ENCODE assay signal across 8 cellular contexts in genomic region chr1:108816049-108816882, GRCh38. TPM values are rescaled to one million over a fixed set of nuclear protein-coding genes. Genes with fewer than 3 reads are reported as not detected.
DNase-seq lines count a peak whose midpoint lies in the region; ATAC-seq and TF ChIP-seq lines count a peak whose summit lies in the region.

No MANE protein-coding gene starts in this region.

- H3K4me3 Mint-ChIP-seq in chondrocyte (ENCODE audit: unreplicated experiment) = peak overlapping the region; percentile 66

- H3K79me2 ChIP-seq in smooth muscle cell (ENCODE audit: low read depth) = no peaks in the 10 kb centered on the region

- H3K36me3 ChIP-seq in kidney epithelial cell (ENCODE audit: control insufficient read depth, insufficient read depth, low read length) (no peaks in the 10 kb centered on the region), smooth muscle cell (ENCODE audit: low read depth) (no peaks in the 10 kb centered on the region)

- peak overlapping the region; percentile 100 for H3K27ac Mint-ChIP-seq in chondrocyte (ENCODE audit: unreplicated experiment)

- peak overlapping the region; percentile 82 for H2AFZ ChIP-seq in smooth muscle cell (ENCODE audit: low read depth)

- peak overlapping the region; percentile 95 for H3K9ac ChIP-seq in smooth muscle cell (ENCODE audit: low read depth)

- TF ChIP-seq CTCF in chondrocyte (IDR thresholded peaks at IDR 0.05) (no peak), kidney epithelial cell (IDR thresholded peaks at IDR 0.05; ENCODE audit: insufficient read depth, low read length, poor library complexity, severe bottlenecking) (no peak), smooth muscle cell (IDR thresholded peaks at IDR 0.05; ENCODE audit: borderline replicate concordance, insufficient read depth, poor library complexity, severe bottlenecking) (no peak)

- peak; percentile 50 for DNase-seq in DMS79 (lab: John Stamatoyannopoulos, UW)
- DNase-seq in NCI-H2196 (lab: John Stamatoyannopoulos, UW; ENCODE audit: unreplicated experiment) = peak; percentile 75
- DNase-seq in chondrocyte (ENCODE audit: low spot score) = no peak
- peak; percentile 86 for DNase-seq in kidney epithelial cell (ENCODE audit: low read depth)
- DNase-seq in smooth muscle cell (lab: John Stamatoyannopoulos, UW; ENCODE audit: unreplicated experiment) = peak; percentile 21
- no peak for DNase-seq in activated naive CD4-positive, alpha-beta T cell treated with anti-CD3 and anti-CD28 coated beads, Interleukin-2, amount 50 U/mL, for 16 hours

- no peaks in the 10 kb centered on the region for H3K27me3 Mint-ChIP-seq in chondrocyte (ENCODE audit: low read depth)

- H3F3A ChIP-seq in smooth muscle cell (ENCODE audit: low read depth) = no peaks in the 10 kb centered on the region

- peaks cover 19% of the 10 kb centered on the region for H3K4me1 ChIP-seq in smooth muscle cell (ENCODE audit: low read depth)

- no peak overlapping the region for H3K4me3 ChIP-seq in kidney epithelial cell (ENCODE audit: low read depth, low read length)
- H3K4me3 ChIP-seq in smooth muscle cell = peak overlapping the region; percentile 25

- no peaks in the 10 kb centered on the region for H3K9me3 ChIP-seq in smooth muscle cell (replicated peaks; ENCODE audit: low read depth)

- H3K4me1 Mint-ChIP-seq in chondrocyte (ENCODE audit: low read depth) = peaks cover 55% of the 10 kb centered on the region

- H4K20me1 ChIP-seq in smooth muscle cell (ENCODE audit: low read depth) = no peaks in the 10 kb centered on the region

- 28% methylated on average over 12 of the region's 12 CpGs for WGBS in smooth muscle cell (ENCODE audit: low lambda C conversion rate)

- peak overlapping the region; percentile 99 for H3K27ac ChIP-seq in smooth muscle cell (ENCODE audit: low read depth)

- H3K27me3 ChIP-seq in kidney epithelial cell (ENCODE audit: control insufficient read depth, insufficient read depth, low read length) (no peaks in the 10 kb centered on the region), smooth muscle cell (ENCODE audit: low read depth) (no peaks in the 10 kb centered on the region)

- no peak for ATAC-seq in HG03565 (IDR thresholded peaks at IDR 0.05; ENCODE audit: unreplicated experiment)
- no peak for ATAC-seq in GM18907 (IDR thresholded peaks at IDR 0.05; ENCODE audit: unreplicated experiment)

- H3K9me3 Mint-ChIP-seq in chondrocyte (ENCODE audit: low read depth) = no peaks in the 10 kb centered on the region

- peak overlapping the region; percentile 77 for H3K4me2 ChIP-seq in smooth muscle cell

- H3K36me3 Mint-ChIP-seq in chondrocyte (ENCODE audit: low read depth) = peaks cover 2% of the 10 kb centered on the region

RNA-seq across cellular contexts. Expression of gene AKNAD1, which starts 40.6 kb away (rescaled TPM):
- 0.45 TPM in 1 of 3 replicates, not detected in the others for total RNA-seq in chondrocyte
- total RNA-seq in kidney epithelial cell = 1.8 TPM in 1 of 2 replicates, not detected in the other
- not detected in 2 replicates for total RNA-seq in smooth muscle cell
- 0.40 and 0.59 TPM in 2 replicates for polyA plus RNA-seq in smooth muscle cell

Comparison
In these comparisons a context has a peak if more than half of its experiments do, and no peak if none do; other contexts are left out.
1. DNase-seq: peak in DMS79 (single experiment), NCI-H2196 (single experiment), kidney epithelial cell (single experiment) and smooth muscle cell (single experiment); none in chondrocyte (single experiment) and activated naive CD4-positive, alpha-beta T cell treated with anti-CD3 and anti-CD28 coated beads, Interleukin-2, amount 50 U/mL, for 16 hours (single experiment).